Comparison of ENCODE assay signal across 1 cellular context in genomic region chr12:31900271-31900670, GRCh38.
TF ChIP-seq lines count a peak whose summit lies in the region.

No MANE protein-coding gene starts in this region.

TF ChIP-seq in K562, 482 proteins besides CTCF, POLR2A, EP300 and RAD21:
- TF ChIP-seq L3MBTL2 (IDR thresholded peaks at IDR 0.05) (no peak), RNF2 (IDR thresholded peaks at IDR 0.05) (no peak), ZNF197 (CRISPR knock-in tag; IDR thresholded peaks at IDR 0.05; ENCODE audit: low read depth) (no peak), CHD2 (IDR thresholded peaks at IDR 0.05; ENCODE audit: low read depth, low read length) (no peak), ADNP (tag; IDR thresholded peaks at IDR 0.05) (no peak)
